Comparison of ENCODE assay signal across 2 cellular contexts in genomic region chr12:65654230-65654629, GRCh38.
A peak's percentile ranks its signal among the peaks of the same experiment; 100 is the strongest.
TF ChIP-seq lines count a peak whose summit lies in the region.

No MANE protein-coding gene starts in this region.

TF ChIP-seq in IMR-90, 13 proteins besides CTCF, POLR2A, EP300 and RAD21:
- TF ChIP-seq MAFK (IDR thresholded peaks at IDR 0.05; ENCODE audit: low read depth, low read length), result no peak
- TF ChIP-seq RCOR1 (IDR thresholded peaks at IDR 0.05; ENCODE audit: insufficient replicate concordance, low read length), result no peak
- TF ChIP-seq MAZ (IDR thresholded peaks at IDR 0.05; ENCODE audit: borderline replicate concordance, low read depth, low read length), result no peak
- TF ChIP-seq FOS (IDR thresholded peaks at IDR 0.05; ENCODE audit: low read depth, low read length), result no peak
- TF ChIP-seq CHD1 (IDR thresholded peaks at IDR 0.05; ENCODE audit: low read depth, low read length), result no peak
- TF ChIP-seq BHLHE40 (IDR thresholded peaks at IDR 0.05; ENCODE audit: low read depth, low read length), result no peak
- TF ChIP-seq NFE2L2 (IDR thresholded peaks at IDR 0.05; ENCODE audit: low read depth, low read length), result no peak
- no peak for TF ChIP-seq MXI1 (IDR thresholded peaks at IDR 0.05; ENCODE audit: borderline replicate concordance, low read depth, low read length)
- TF ChIP-seq ELK1 (IDR thresholded peaks at IDR 0.05; ENCODE audit: borderline replicate concordance, low read depth, low read length), result no peak
- no peak for TF ChIP-seq CEBPB (IDR thresholded peaks at IDR 0.05; ENCODE audit: low read depth, low read length)
- TF ChIP-seq, protein P1, sequence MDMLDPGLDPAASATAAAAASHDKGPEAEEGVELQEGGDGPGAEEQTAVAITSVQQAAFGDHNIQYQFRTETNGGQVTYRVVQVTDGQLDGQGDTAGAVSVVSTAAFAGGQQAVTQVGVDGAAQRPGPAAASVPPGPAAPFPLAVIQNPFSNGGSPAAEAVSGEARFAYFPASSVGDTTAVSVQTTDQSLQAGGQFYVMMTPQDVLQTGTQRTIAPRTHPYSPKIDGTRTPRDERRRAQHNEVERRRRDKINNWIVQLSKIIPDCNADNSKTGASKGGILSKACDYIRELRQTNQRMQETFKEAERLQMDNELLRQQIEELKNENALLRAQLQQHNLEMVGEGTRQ (IDR thresholded peaks at IDR 0.05; ENCODE audit: low read depth, low read length), result no peak
- no peak for TF ChIP-seq SMC3 (IDR thresholded peaks at IDR 0.05; ENCODE audit: low read depth, low read length)
- TF ChIP-seq RFX5 (IDR thresholded peaks at IDR 0.05; ENCODE audit: low read depth, low read length), result no peak

TF ChIP-seq in K562, 482 proteins besides CTCF, POLR2A, EP300 and RAD21:
- TF ChIP-seq ZFP1 (CRISPR knock-in tag; IDR thresholded peaks at IDR 0.05) (no peak), ZNF217 (CRISPR knock-in tag; IDR thresholded peaks at IDR 0.05) (no peak), OTX1 (CRISPR knock-in tag; IDR thresholded peaks at IDR 0.05) (peak; percentile 38; the same call in 1 of the 2 replicates), FOXA1 (IDR thresholded peaks at IDR 0.05; ENCODE audit: borderline replicate concordance) (no peak), CEBPG (CRISPR knock-in tag; IDR thresholded peaks at IDR 0.05) (no peak), CEBPG (tag; conservative IDR thresholded peaks at IDR 0.05 in 1 of 2, IDR thresholded peaks at IDR 0.05 in 1 of 2) (peak in 1 of 2 experiments; percentile 14; a peak in 1 of 4 replicates), MEIS2 (IDR thresholded peaks at IDR 0.05; ENCODE audit: partially characterized antibody) (no peak), CBFA2T2 (conservative IDR thresholded peaks at IDR 0.05) (no peak), DMBX1 (CRISPR knock-in tag; IDR thresholded peaks at IDR 0.05; ENCODE audit: borderline replicate concordance) (peak; percentile 59; the same call in 1 of the 2 replicates), ZNF274 (IDR thresholded peaks at IDR 0.05; ENCODE audit: borderline replicate concordance, low read depth, low read length) (no peak)
- TF ChIP-seq, protein P2, sequence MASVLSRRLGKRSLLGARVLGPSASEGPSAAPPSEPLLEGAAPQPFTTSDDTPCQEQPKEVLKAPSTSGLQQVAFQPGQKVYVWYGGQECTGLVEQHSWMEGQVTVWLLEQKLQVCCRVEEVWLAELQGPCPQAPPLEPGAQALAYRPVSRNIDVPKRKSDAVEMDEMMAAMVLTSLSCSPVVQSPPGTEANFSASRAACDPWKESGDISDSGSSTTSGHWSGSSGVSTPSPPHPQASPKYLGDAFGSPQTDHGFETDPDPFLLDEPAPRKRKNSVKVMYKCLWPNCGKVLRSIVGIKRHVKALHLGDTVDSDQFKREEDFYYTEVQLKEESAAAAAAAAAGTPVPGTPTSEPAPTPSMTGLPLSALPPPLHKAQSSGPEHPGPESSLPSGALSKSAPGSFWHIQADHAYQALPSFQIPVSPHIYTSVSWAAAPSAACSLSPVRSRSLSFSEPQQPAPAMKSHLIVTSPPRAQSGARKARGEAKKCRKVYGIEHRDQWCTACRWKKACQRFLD (CRISPR knock-in tag; IDR thresholded peaks at IDR 0.05), result 0 out of 2 replicates have a peak, but pooled peaks have one; percentile 44
